ENCODE assay signal across 8 cellular contexts in the genomic region with DNA sequence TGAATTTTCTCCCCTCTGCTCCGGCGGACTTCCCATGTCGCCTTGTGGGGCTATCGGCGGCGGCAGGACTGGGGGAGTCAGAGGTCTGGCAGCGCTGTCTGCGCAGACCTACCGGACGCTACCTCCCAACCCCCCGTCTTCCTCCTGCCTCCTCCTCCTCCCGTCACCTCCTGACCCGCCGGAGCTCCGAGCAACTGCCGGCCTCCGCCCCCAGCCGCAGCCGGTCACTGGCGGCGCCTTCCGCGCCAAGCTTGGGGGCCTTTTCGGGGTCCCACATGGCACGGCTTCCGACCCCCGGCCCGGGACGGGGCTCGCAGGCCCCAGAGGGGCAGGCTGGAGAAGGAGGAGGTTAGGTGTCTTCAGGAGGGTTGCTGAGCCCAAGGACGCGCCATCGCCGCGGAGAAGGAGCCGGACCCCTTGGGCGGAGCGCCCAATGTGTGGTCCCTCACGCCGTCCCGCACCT. TPM values are rescaled to one million over a fixed set of nuclear protein-coding genes. Genes with fewer than 3 reads are reported as not detected.
DNase-seq lines count a peak whose midpoint lies in the region; ATAC-seq and TF ChIP-seq lines count a peak whose summit lies in the region.
"Not testable (repeated sequence)": the region's sequence is repeated elsewhere in the genome, so short reads cannot be mapped to it uniquely, and the experiment has no call there.

No MANE protein-coding gene starts in this region.

- not testable (repeated sequence) for TF ChIP-seq CTCF in foreskin fibroblast (IDR thresholded peaks at IDR 0.05; ENCODE audit: low read depth, low read length)

- H3K4me3 Mint-ChIP-seq in activated naive CD8-positive, alpha-beta T cell treated with anti-CD3 and anti-CD28 coated beads, Interleukin-2, amount 50 U/mL, for 24 hours = peak overlapping the region; percentile 99

- H3K4me1 ChIP-seq in SJSA1 (replicated peaks) = not testable (repeated sequence)
- H3K4me1 ChIP-seq in subcutaneous abdominal adipose tissue (ENCODE audit: control insufficient read depth in 5 of 5, insufficient read depth in 5 of 5, low read length in 5 of 5) = peaks cover 0 to 18% (median 15%) of the 10 kb centered on the region in 5 donors

- H3K27ac ChIP-seq in SJSA1 (peak overlapping the region; percentile 77), subcutaneous abdominal adipose tissue (ENCODE audit: low read depth, low read length) (peak overlapping the region; percentile 90)

- peak; percentile 56 for DNase-seq in ELF-1 (ENCODE audit: low read depth, low spot score)
- peak in 1 of 2 experiments; percentile 77 for DNase-seq in SJSA1 (ENCODE audit: low read depth in 1 of 2, low spot score in 2 of 2)
- peak; percentile 10 for DNase-seq in activated naive CD8-positive, alpha-beta T cell treated with anti-CD3 and anti-CD28 coated beads, Interleukin-2, amount 50 U/mL, for 24 hours
- not testable (repeated sequence) for DNase-seq in foreskin fibroblast
- peak; percentile 13 for DNase-seq in myocyte (ENCODE audit: low read depth)

- ATAC-seq in GM21528 (IDR thresholded peaks at IDR 0.05; ENCODE audit: low FRiP score, unreplicated experiment) (peak; percentile 53), HG03159 (IDR thresholded peaks at IDR 0.05; ENCODE audit: unreplicated experiment) (peak; percentile 56)
- ATAC-seq in activated naive CD8-positive, alpha-beta T cell treated with anti-CD3 and anti-CD28 coated beads, Interleukin-2, amount 50 U/mL, for 24 hours = peak; percentile 57

- peak overlapping the region; percentile 68 to 93 (median 90) for H3K9ac ChIP-seq in subcutaneous abdominal adipose tissue (ENCODE audit: low read length in 5 of 5)

- H3K4me3 ChIP-seq in SJSA1 (peak overlapping the region; percentile 66), foreskin fibroblast (ENCODE audit: low read depth in 1 of 2, low read length in 2 of 2) (peak overlapping the region; percentile 62 to 91), subcutaneous abdominal adipose tissue (ENCODE audit: low read depth in 1 of 5, low read length in 5 of 5) (peak overlapping the region; percentile 77 to 100 (median 95))

- peaks cover 41% of the 10 kb centered on the region for H3K4me1 Mint-ChIP-seq in activated naive CD8-positive, alpha-beta T cell treated with anti-CD3 and anti-CD28 coated beads, Interleukin-2, amount 50 U/mL, for 24 hours

- H3K27me3 Mint-ChIP-seq in activated naive CD8-positive, alpha-beta T cell treated with anti-CD3 and anti-CD28 coated beads, Interleukin-2, amount 50 U/mL, for 24 hours = not testable (repeated sequence)

- peak overlapping the region; percentile 97 for H3K27ac Mint-ChIP-seq in activated naive CD8-positive, alpha-beta T cell treated with anti-CD3 and anti-CD28 coated beads, Interleukin-2, amount 50 U/mL, for 24 hours

- H3K9me3 ChIP-seq in SJSA1 (replicated peaks); subcutaneous abdominal adipose tissue (ENCODE audit: control insufficient read depth in 5 of 5, low read length in 5 of 5): not testable (repeated sequence)

- not testable (repeated sequence) for H3K27me3 ChIP-seq in SJSA1 (replicated peaks); subcutaneous abdominal adipose tissue (ENCODE audit: control insufficient read depth in 5 of 5, insufficient read depth in 4 of 5, low read length in 5 of 5)

- peaks cover 11% of the 10 kb centered on the region for H3K36me3 Mint-ChIP-seq in activated naive CD8-positive, alpha-beta T cell treated with anti-CD3 and anti-CD28 coated beads, Interleukin-2, amount 50 U/mL, for 24 hours (ENCODE audit: low read depth)

- H3K9me3 Mint-ChIP-seq in activated naive CD8-positive, alpha-beta T cell treated with anti-CD3 and anti-CD28 coated beads, Interleukin-2, amount 50 U/mL, for 24 hours = not testable (repeated sequence)

- H3K36me3 ChIP-seq in SJSA1; subcutaneous abdominal adipose tissue (ENCODE audit: control insufficient read depth in 5 of 5, insufficient read depth in 5 of 5, low read length in 5 of 5): not testable (repeated sequence)

RNA-seq across cellular contexts. Expression of a gene that starts 0.3 kb away (rescaled TPM):
- 3.1 and 7.9 TPM in 2 replicates for total RNA-seq in SJSA1 (2014; rRNA removed; shearing (Covaris generic))
- total RNA-seq in myocyte = 8.3 and 11.0 TPM in 2 replicates
- polyA plus RNA-seq in myocyte (2012) = 4.7 TPM

RNA-seq across cellular contexts. Expression of a gene that starts 0.9 kb away (rescaled TPM):
- 40.3 and 49.3 TPM in 2 replicates for total RNA-seq in SJSA1 (2014; rRNA removed; shearing (Covaris generic))
- 24.8 and 32.1 TPM in 2 replicates for total RNA-seq in myocyte
- 37.5 TPM for polyA plus RNA-seq in myocyte (2012)

RNA-seq across cellular contexts. Expression of a gene that starts 40.8 kb away (rescaled TPM):
- total RNA-seq in SJSA1 (2014; rRNA removed; shearing (Covaris generic)) = 2.0 and 3.4 TPM in 2 replicates
- total RNA-seq in myocyte = 3.9 and 4.7 TPM in 2 replicates
- polyA plus RNA-seq in myocyte (2012) = 1.5 TPM
